1 cellular context compared by ENCODE assay signal in the genomic region with DNA sequence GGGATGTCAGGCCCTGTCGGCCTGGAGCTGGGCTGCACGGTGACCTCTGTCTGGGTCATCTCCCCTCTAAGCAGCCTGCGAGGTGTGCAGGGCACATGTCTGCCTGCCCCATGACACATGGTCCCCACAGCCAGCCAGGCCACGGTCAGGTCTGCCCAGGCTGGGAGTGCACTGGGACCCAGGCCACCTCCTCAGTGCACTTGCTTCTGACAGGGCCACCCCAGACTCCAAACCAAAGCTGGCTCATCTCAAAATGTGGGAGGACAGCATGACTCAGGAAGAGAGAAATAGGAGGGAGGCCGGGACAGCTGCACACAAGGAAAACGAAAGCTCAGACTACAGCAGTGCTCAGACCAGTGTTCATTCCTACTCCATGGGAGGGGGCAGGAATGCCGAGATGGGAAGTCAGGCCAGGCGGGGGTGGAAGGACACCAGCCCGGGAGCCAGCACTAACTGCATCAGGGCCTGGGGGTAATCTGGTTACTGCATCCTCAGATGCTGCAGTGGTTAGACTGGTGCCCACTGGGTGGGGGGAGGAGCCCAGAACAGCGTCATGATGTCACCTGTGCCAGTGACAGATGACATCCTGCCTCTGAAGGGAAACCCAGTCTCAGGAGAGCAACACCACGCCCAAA.
TF ChIP-seq lines count a peak whose summit lies in the region.

No MANE protein-coding gene starts in this region.

TF ChIP-seq in GM23338, 12 proteins besides CTCF, POLR2A, EP300 and RAD21 (continued from another document):
- TF ChIP-seq, protein P1, sequence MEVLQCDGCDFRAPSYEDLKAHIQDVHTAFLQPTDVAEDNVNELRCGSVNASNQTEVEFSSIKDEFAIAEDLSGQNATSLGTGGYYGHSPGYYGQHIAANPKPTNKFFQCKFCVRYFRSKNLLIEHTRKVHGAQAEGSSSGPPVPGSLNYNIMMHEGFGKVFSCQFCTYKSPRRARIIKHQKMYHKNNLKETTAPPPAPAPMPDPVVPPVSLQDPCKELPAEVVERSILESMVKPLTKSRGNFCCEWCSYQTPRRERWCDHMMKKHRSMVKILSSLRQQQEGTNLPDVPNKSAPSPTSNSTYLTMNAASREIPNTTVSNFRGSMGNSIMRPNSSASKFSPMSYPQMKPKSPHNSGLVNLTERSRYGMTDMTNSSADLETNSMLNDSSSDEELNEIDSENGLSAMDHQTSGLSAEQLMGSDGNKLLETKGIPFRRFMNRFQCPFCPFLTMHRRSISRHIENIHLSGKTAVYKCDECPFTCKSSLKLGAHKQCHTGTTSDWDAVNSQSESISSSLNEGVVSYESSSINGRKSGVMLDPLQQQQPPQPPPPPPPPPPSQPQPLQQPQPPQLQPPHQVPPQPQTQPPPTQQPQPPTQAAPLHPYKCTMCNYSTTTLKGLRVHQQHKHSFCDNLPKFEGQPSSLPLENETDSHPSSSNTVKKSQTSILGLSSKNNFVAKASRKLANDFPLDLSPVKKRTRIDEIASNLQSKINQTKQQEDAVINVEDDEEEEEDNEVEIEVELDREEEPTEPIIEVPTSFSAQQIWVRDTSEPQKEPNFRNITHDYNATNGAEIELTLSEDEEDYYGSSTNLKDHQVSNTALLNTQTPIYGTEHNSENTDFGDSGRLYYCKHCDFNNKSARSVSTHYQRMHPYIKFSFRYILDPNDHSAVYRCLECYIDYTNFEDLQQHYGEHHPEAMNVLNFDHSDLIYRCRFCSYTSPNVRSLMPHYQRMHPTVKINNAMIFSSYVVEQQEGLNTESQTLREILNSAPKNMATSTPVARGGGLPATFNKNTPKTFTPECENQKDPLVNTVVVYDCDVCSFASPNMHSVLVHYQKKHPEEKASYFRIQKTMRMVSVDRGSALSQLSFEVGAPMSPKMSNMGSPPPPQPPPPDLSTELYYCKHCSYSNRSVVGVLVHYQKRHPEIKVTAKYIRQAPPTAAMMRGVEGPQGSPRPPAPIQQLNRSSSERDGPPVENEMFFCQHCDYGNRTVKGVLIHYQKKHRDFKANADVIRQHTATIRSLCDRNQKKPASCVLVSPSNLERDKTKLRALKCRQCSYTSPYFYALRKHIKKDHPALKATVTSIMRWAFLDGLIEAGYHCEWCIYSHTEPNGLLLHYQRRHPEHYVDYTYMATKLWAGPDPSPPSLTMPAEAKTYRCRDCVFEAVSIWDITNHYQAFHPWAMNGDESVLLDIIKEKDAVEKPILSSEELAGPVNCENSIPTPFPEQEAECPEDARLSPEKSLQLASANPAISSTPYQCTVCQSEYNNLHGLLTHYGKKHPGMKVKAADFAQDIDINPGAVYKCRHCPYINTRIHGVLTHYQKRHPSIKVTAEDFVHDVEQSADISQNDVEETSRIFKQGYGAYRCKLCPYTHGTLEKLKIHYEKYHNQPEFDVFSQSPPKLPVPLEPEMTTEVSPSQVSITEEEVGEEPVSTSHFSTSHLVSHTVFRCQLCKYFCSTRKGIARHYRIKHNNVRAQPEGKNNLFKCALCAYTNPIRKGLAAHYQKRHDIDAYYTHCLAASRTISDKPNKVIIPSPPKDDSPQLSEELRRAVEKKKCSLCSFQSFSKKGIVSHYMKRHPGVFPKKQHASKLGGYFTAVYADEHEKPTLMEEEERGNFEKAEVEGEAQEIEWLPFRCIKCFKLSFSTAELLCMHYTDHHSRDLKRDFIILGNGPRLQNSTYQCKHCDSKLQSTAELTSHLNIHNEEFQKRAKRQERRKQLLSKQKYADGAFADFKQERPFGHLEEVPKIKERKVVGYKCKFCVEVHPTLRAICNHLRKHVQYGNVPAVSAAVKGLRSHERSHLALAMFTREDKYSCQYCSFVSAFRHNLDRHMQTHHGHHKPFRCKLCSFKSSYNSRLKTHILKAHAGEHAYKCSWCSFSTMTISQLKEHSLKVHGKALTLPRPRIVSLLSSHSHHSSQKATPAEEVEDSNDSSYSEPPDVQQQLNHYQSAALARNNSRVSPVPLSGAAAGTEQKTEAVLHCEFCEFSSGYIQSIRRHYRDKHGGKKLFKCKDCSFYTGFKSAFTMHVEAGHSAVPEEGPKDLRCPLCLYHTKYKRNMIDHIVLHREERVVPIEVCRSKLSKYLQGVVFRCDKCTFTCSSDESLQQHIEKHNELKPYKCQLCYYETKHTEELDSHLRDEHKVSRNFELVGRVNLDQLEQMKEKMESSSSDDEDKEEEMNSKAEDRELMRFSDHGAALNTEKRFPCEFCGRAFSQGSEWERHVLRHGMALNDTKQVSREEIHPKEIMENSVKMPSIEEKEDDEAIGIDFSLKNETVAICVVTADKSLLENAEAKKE (CRISPR knock-in tag; IDR thresholded peaks at IDR 0.05) = no peak
- TF ChIP-seq EZH2 (IDR thresholded peaks at IDR 0.05; ENCODE audit: low read depth, unreplicated experiment) (no peak), POLR2AphosphoS5 (IDR thresholded peaks at IDR 0.05; ENCODE audit: low read depth) (no peak), JUNB (IDR thresholded peaks at IDR 0.05; ENCODE audit: unreplicated experiment) (no peak)
